ENCODE assay signal across 1 cellular context in the genomic region with DNA sequence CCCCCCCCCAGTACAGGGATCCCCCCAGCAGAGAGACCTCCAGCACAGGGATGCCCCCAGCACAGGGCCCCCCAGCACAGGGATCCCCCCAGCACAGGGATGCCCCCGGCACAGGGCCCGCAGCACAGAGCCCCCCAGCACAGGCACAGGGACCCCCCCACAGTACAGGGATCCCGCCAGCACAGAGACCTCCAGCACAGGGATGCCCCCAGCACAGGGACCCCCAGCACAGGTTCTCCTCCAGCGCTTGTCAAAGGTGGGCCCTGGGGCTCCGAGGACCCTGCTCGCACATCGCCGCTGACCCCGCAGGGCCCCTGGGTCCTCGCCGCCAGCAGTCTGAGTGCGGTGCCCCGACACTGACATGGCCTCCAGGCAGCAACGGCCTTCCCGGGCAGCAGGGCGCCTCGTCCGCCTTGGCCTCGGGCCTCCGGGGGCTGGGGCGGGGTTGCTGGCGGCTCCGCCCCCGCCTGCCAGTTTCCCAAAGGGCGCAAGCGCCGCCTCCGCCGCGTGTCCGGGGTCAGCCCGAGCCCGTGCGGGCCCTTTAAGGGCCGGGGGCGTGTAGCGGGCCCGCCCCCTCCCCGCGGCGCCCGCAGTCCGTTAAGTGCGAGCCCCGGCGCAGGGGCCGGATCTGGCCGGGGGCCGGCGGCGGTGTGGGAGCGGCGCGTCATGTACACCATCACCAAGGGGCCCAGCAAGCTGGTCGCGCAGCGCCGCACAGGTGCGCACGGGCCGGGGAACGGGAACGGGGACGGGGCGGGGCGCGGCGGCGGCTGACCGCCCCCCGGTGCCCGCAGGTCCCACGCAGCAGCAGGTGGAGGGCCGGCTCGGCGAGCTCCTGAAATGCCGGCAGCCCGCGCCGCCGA.
TF ChIP-seq lines count a peak whose summit lies in the region.

A gene with protein sequence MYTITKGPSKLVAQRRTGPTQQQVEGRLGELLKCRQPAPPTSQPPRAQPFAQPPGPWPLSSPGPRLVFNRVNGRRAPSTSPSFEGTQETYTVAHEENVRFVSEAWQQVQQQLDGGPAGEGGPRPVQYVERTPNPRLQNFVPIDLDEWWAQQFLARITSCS (plus strand): TSS at position 503 of the 863 bp plus-strand sequence. CDS start 164 bp downstream, at position 667.

TF ChIP-seq in HepG2, 621 proteins besides CTCF, POLR2A, EP300 and RAD21 (continued from another document and continues in another):
- TF ChIP-seq, protein P1, sequence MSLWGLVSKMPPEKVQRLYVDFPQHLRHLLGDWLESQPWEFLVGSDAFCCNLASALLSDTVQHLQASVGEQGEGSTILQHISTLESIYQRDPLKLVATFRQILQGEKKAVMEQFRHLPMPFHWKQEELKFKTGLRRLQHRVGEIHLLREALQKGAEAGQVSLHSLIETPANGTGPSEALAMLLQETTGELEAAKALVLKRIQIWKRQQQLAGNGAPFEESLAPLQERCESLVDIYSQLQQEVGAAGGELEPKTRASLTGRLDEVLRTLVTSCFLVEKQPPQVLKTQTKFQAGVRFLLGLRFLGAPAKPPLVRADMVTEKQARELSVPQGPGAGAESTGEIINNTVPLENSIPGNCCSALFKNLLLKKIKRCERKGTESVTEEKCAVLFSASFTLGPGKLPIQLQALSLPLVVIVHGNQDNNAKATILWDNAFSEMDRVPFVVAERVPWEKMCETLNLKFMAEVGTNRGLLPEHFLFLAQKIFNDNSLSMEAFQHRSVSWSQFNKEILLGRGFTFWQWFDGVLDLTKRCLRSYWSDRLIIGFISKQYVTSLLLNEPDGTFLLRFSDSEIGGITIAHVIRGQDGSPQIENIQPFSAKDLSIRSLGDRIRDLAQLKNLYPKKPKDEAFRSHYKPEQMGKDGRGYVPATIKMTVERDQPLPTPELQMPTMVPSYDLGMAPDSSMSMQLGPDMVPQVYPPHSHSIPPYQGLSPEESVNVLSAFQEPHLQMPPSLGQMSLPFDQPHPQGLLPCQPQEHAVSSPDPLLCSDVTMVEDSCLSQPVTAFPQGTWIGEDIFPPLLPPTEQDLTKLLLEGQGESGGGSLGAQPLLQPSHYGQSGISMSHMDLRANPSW (CRISPR knock-in tag; IDR thresholded peaks at IDR 0.05; ENCODE audit: borderline replicate concordance): no peak
- TF ChIP-seq GTF3A (CRISPR knock-in tag; conservative IDR thresholded peaks at IDR 0.05): no peak
- peak; percentile 26 for TF ChIP-seq AGO2 (optimal IDR thresholded peaks at IDR 0.05; ENCODE audit: low read depth, low read length)
- no peak for TF ChIP-seq ZNF343 (CRISPR knock-in tag; IDR thresholded peaks at IDR 0.05)
- 0 out of 2 replicates have a peak, but pooled peaks have one; percentile 24 for TF ChIP-seq ZNF317 (CRISPR knock-in tag; IDR thresholded peaks at IDR 0.05)
- no peak for TF ChIP-seq CREM (IDR thresholded peaks at IDR 0.05)
- TF ChIP-seq CREM (CRISPR knock-in tag; IDR thresholded peaks at IDR 0.05): no peak
- TF ChIP-seq MEF2D (CRISPR knock-in tag; IDR thresholded peaks at IDR 0.05): no peak
- TF ChIP-seq ELF4 (CRISPR knock-in tag; IDR thresholded peaks at IDR 0.05; ENCODE audit: borderline replicate concordance): no peak
- TF ChIP-seq ZNF350 (CRISPR knock-in tag; IDR thresholded peaks at IDR 0.05; ENCODE audit: borderline replicate concordance, low read depth): no peak; the same call in 1 of the 2 replicates
- no peak; the same call in 1 of the 2 replicates for TF ChIP-seq ZFYVE20 (CRISPR knock-in tag; IDR thresholded peaks at IDR 0.05; ENCODE audit: borderline replicate concordance, low read depth)
- TF ChIP-seq ZXDC (CRISPR knock-in tag; IDR thresholded peaks at IDR 0.05): no peak; the same call in 1 of the 2 replicates
- no peak for TF ChIP-seq ZNF775 (CRISPR knock-in tag; IDR thresholded peaks at IDR 0.05; ENCODE audit: borderline replicate concordance)
- TF ChIP-seq MBNL3 (CRISPR knock-in tag; conservative IDR thresholded peaks at IDR 0.05): no peak
- TF ChIP-seq ZNF792 (CRISPR knock-in tag; IDR thresholded peaks at IDR 0.05): peak; percentile 46; the same call in 1 of the 2 replicates
- TF ChIP-seq, protein P2, sequence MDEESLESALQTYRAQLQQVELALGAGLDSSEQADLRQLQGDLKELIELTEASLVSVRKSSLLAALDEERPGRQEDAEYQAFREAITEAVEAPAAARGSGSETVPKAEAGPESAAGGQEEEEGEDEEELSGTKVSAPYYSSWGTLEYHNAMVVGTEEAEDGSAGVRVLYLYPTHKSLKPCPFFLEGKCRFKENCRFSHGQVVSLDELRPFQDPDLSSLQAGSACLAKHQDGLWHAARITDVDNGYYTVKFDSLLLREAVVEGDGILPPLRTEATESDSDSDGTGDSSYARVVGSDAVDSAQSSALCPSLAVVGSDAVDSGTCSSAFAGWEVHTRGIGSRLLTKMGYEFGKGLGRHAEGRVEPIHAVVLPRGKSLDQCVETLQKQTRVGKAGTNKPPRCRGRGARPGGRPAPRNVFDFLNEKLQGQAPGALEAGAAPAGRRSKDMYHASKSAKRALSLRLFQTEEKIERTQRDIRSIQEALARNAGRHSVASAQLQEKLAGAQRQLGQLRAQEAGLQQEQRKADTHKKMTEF (CRISPR knock-in tag; IDR thresholded peaks at IDR 0.05): peak; percentile 22; the same call in 1 of the 2 replicates
- no peak for TF ChIP-seq ZFP37 (CRISPR knock-in tag; IDR thresholded peaks at IDR 0.05; ENCODE audit: borderline replicate concordance)
- no peak for TF ChIP-seq SNRNP70 (IDR thresholded peaks at IDR 0.05; ENCODE audit: low read depth, low read length)
- no peak for TF ChIP-seq ZNF7 (CRISPR knock-in tag; IDR thresholded peaks at IDR 0.05)
- 0 out of 2 replicates have a peak, but pooled peaks have one; percentile 6 for TF ChIP-seq ZNF746 (CRISPR knock-in tag; IDR thresholded peaks at IDR 0.05)
- no peak for TF ChIP-seq IKZF4 (CRISPR knock-in tag; IDR thresholded peaks at IDR 0.05; ENCODE audit: borderline replicate concordance, low read depth, not compliant biosample characterization)
- no peak for TF ChIP-seq SMYD3 (CRISPR knock-in tag; IDR thresholded peaks at IDR 0.05)
- TF ChIP-seq ARID2 (CRISPR knock-in tag; IDR thresholded peaks at IDR 0.05; ENCODE audit: borderline replicate concordance): no peak
- TF ChIP-seq SALL2 (CRISPR knock-in tag; IDR thresholded peaks at IDR 0.05): peak; percentile 68; the same call in 1 of the 2 replicates
- TF ChIP-seq, protein P3, sequence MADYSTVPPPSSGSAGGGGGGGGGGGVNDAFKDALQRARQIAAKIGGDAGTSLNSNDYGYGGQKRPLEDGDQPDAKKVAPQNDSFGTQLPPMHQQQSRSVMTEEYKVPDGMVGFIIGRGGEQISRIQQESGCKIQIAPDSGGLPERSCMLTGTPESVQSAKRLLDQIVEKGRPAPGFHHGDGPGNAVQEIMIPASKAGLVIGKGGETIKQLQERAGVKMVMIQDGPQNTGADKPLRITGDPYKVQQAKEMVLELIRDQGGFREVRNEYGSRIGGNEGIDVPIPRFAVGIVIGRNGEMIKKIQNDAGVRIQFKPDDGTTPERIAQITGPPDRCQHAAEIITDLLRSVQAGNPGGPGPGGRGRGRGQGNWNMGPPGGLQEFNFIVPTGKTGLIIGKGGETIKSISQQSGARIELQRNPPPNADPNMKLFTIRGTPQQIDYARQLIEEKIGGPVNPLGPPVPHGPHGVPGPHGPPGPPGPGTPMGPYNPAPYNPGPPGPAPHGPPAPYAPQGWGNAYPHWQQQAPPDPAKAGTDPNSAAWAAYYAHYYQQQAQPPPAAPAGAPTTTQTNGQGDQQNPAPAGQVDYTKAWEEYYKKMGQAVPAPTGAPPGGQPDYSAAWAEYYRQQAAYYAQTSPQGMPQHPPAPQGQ (CRISPR knock-in tag; IDR thresholded peaks at IDR 0.05; ENCODE audit: borderline replicate concordance): no peak
- no peak for TF ChIP-seq PHF20 (CRISPR knock-in tag; IDR thresholded peaks at IDR 0.05)
- 0 out of 2 replicates have a peak, but pooled peaks have one; percentile 29 for TF ChIP-seq TARDBP (CRISPR knock-in tag; IDR thresholded peaks at IDR 0.05)
- TF ChIP-seq ZNF615 (CRISPR knock-in tag; IDR thresholded peaks at IDR 0.05; ENCODE audit: borderline replicate concordance): no peak
- no peak; the same call in 1 of the 2 replicates for TF ChIP-seq ZBTB38 (CRISPR knock-in tag; IDR thresholded peaks at IDR 0.05)
- TF ChIP-seq, protein P4, sequence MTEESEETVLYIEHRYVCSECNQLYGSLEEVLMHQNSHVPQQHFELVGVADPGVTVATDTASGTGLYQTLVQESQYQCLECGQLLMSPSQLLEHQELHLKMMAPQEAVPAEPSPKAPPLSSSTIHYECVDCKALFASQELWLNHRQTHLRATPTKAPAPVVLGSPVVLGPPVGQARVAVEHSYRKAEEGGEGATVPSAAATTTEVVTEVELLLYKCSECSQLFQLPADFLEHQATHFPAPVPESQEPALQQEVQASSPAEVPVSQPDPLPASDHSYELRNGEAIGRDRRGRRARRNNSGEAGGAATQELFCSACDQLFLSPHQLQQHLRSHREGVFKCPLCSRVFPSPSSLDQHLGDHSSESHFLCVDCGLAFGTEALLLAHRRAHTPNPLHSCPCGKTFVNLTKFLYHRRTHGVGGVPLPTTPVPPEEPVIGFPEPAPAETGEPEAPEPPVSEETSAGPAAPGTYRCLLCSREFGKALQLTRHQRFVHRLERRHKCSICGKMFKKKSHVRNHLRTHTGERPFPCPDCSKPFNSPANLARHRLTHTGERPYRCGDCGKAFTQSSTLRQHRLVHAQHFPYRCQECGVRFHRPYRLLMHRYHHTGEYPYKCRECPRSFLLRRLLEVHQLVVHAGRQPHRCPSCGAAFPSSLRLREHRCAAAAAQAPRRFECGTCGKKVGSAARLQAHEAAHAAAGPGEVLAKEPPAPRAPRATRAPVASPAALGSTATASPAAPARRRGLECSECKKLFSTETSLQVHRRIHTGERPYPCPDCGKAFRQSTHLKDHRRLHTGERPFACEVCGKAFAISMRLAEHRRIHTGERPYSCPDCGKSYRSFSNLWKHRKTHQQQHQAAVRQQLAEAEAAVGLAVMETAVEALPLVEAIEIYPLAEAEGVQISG (CRISPR knock-in tag; IDR thresholded peaks at IDR 0.05): peak; percentile 42
- TF ChIP-seq ZNF616 (CRISPR knock-in tag; IDR thresholded peaks at IDR 0.05; ENCODE audit: low read depth): no peak
- peak; percentile 68; the same call in 1 of the 2 replicates for TF ChIP-seq MAZ (IDR thresholded peaks at IDR 0.05; ENCODE audit: borderline replicate concordance, low read depth, low read length)
- 0 out of 2 replicates have a peak, but pooled peaks have one; percentile 40 for TF ChIP-seq MAZ (CRISPR knock-in tag; IDR thresholded peaks at IDR 0.05; ENCODE audit: low read depth)
- TF ChIP-seq JARID2 (CRISPR knock-in tag; IDR thresholded peaks at IDR 0.05; ENCODE audit: insufficient replicate concordance): no peak
- TF ChIP-seq, protein P5, sequence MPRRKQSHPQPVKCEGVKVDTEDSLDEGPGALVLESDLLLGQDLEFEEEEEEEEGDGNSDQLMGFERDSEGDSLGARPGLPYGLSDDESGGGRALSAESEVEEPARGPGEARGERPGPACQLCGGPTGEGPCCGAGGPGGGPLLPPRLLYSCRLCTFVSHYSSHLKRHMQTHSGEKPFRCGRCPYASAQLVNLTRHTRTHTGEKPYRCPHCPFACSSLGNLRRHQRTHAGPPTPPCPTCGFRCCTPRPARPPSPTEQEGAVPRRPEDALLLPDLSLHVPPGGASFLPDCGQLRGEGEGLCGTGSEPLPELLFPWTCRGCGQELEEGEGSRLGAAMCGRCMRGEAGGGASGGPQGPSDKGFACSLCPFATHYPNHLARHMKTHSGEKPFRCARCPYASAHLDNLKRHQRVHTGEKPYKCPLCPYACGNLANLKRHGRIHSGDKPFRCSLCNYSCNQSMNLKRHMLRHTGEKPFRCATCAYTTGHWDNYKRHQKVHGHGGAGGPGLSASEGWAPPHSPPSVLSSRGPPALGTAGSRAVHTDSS (CRISPR knock-in tag; conservative IDR thresholded peaks at IDR 0.05): no peak
- no peak for TF ChIP-seq CEBPB (IDR thresholded peaks at IDR 0.05; ENCODE audit: borderline replicate concordance, low read depth, low read length)
- TF ChIP-seq ZBTB8A (CRISPR knock-in tag; IDR thresholded peaks at IDR 0.05; ENCODE audit: borderline replicate concordance, low read depth): no peak
- TF ChIP-seq PHF5A (CRISPR knock-in tag; IDR thresholded peaks at IDR 0.05; ENCODE audit: low read depth, unreplicated experiment): peak; percentile 31
- TF ChIP-seq FOXJ3 (CRISPR knock-in tag; IDR thresholded peaks at IDR 0.05; ENCODE audit: borderline replicate concordance): no peak
- TF ChIP-seq MED8 (CRISPR knock-in tag; IDR thresholded peaks at IDR 0.05; ENCODE audit: insufficient replicate concordance): peak; percentile 82
- TF ChIP-seq ZNF331 (CRISPR knock-in tag; IDR thresholded peaks at IDR 0.05): peak; percentile 31; the same call in 1 of the 2 replicates
- no peak for TF ChIP-seq SATB2 (CRISPR knock-in tag; IDR thresholded peaks at IDR 0.05)
- peak; percentile 64 for TF ChIP-seq TFDP2 (CRISPR knock-in tag; IDR thresholded peaks at IDR 0.05)
- no peak for TF ChIP-seq MBD4 (IDR thresholded peaks at IDR 0.05; ENCODE audit: borderline replicate concordance, low read length)
